8 cellular contexts compared by ENCODE assay signal in genomic region chr15:80059786-80060489, GRCh38. TPM values are rescaled to one million over a fixed set of nuclear protein-coding genes. Genes with fewer than 3 reads are reported as not detected.
DNase-seq lines count a peak whose midpoint lies in the region; ATAC-seq and TF ChIP-seq lines count a peak whose summit lies in the region.

No MANE protein-coding gene starts in this region.

- H3K27ac Mint-ChIP-seq in activated naive CD8-positive, alpha-beta T cell treated with anti-CD3 and anti-CD28 coated beads, Interleukin-2, amount 50 U/mL, for 24 hours, result peak overlapping the region; percentile 87

- peak overlapping the region; percentile 86 for H3K4me3 Mint-ChIP-seq in activated naive CD8-positive, alpha-beta T cell treated with anti-CD3 and anti-CD28 coated beads, Interleukin-2, amount 50 U/mL, for 24 hours

- DNase-seq in COLO668 (lab: John Stamatoyannopoulos, UW; ENCODE audit: unreplicated experiment) (peak; percentile 93), NOMO-1 treated with dmso at 0.1 percent for 144 hours (lab: John Stamatoyannopoulos, UW; ENCODE audit: unreplicated experiment) (peak; percentile 51), left ventricle myocardium superior (peak; percentile 86), foreskin melanocyte (no peak)
- peak; percentile 79 for DNase-seq in activated naive CD8-positive, alpha-beta T cell treated with anti-CD3 and anti-CD28 coated beads, Interleukin-2, amount 50 U/mL, for 24 hours

- no peaks in the 10 kb centered on the region for H3K36me3 ChIP-seq in rectal smooth muscle tissue (ENCODE audit: control insufficient read depth, insufficient read depth, low read length)

- H3K36me3 Mint-ChIP-seq in activated naive CD8-positive, alpha-beta T cell treated with anti-CD3 and anti-CD28 coated beads, Interleukin-2, amount 50 U/mL, for 24 hours (ENCODE audit: low read depth), result no peaks in the 10 kb centered on the region

- peak overlapping the region; percentile 86 for H3K27ac ChIP-seq in rectal smooth muscle tissue (ENCODE audit: low read depth, low read length)

- peak overlapping the region; percentile 80 for H3K4me3 ChIP-seq in rectal smooth muscle tissue (ENCODE audit: low read length)

- H3K9me3 Mint-ChIP-seq in activated naive CD8-positive, alpha-beta T cell treated with anti-CD3 and anti-CD28 coated beads, Interleukin-2, amount 50 U/mL, for 24 hours, result no peaks in the 10 kb centered on the region

- H3K9ac ChIP-seq in rectal smooth muscle tissue (ENCODE audit: low read length), result peak overlapping the region; percentile 80

- no peaks in the 10 kb centered on the region for H3K27me3 ChIP-seq in rectal smooth muscle tissue (ENCODE audit: control insufficient read depth, insufficient read depth, low read length)

- intact Hi-C loops in left ventricle myocardium superior (cut with micrococcal nuclease), result no loop called here

- H3K4me1 ChIP-seq in rectal smooth muscle tissue (ENCODE audit: control insufficient read depth, insufficient read depth, low read length), result peaks cover 4% of the 10 kb centered on the region

- peak; percentile 67 for TF ChIP-seq POLR2A in GM19099 (IDR thresholded peaks at IDR 0.05; ENCODE audit: extremely low read depth, insufficient read length, low read depth)

- peak; percentile 42 for ATAC-seq in HG03196 (IDR thresholded peaks at IDR 0.05; ENCODE audit: unreplicated experiment)
- ATAC-seq in activated naive CD8-positive, alpha-beta T cell treated with anti-CD3 and anti-CD28 coated beads, Interleukin-2, amount 50 U/mL, for 24 hours, result peak; percentile 64
- ATAC-seq in left ventricle myocardium superior, result peak; percentile 90

- H3K27me3 Mint-ChIP-seq in activated naive CD8-positive, alpha-beta T cell treated with anti-CD3 and anti-CD28 coated beads, Interleukin-2, amount 50 U/mL, for 24 hours, result no peaks in the 10 kb centered on the region

- peaks cover 37% of the 10 kb centered on the region for H3K4me1 Mint-ChIP-seq in activated naive CD8-positive, alpha-beta T cell treated with anti-CD3 and anti-CD28 coated beads, Interleukin-2, amount 50 U/mL, for 24 hours

RNA-seq across cellular contexts. Expression of gene ZFAND6, which starts 0.5 kb away (rescaled TPM):
- total RNA-seq in left ventricle myocardium superior, result 67.6 TPM
